1 cellular context compared by ENCODE assay signal in genomic region chr6:118650500-118651281, GRCh38.
TF ChIP-seq lines count a peak whose summit lies in the region.

No MANE protein-coding gene starts in this region.

TF ChIP-seq in HepG2, 621 proteins besides CTCF, POLR2A, EP300 and RAD21 (continued from another document and continues in another):
- TF ChIP-seq KDM2A (CRISPR knock-in tag; IDR thresholded peaks at IDR 0.05; ENCODE audit: borderline replicate concordance, low read depth) (0 out of 2 replicates have a peak, but pooled peaks have one; percentile 14), ZNF879 (CRISPR knock-in tag; IDR thresholded peaks at IDR 0.05) (no peak), THYN1 (CRISPR knock-in tag; IDR thresholded peaks at IDR 0.05; ENCODE audit: borderline replicate concordance, low read depth) (no peak), GLMP (CRISPR knock-in tag; IDR thresholded peaks at IDR 0.05; ENCODE audit: borderline replicate concordance) (no peak), GABPA (IDR thresholded peaks at IDR 0.05; ENCODE audit: low read depth, low read length) (no peak), GABPA (CRISPR knock-in tag; IDR thresholded peaks at IDR 0.05; ENCODE audit: low read depth) (no peak), HOXA5 (CRISPR knock-in tag; IDR thresholded peaks at IDR 0.05) (no peak), ZC3H13 (CRISPR knock-in tag; IDR thresholded peaks at IDR 0.05) (no peak), RERE (CRISPR knock-in tag; IDR thresholded peaks at IDR 0.05; ENCODE audit: low read depth) (no peak), SATB2 (CRISPR knock-in tag; IDR thresholded peaks at IDR 0.05) (0 out of 2 replicates have a peak, but pooled peaks have one; percentile 47), ZZZ3 (CRISPR knock-in tag; IDR thresholded peaks at IDR 0.05; ENCODE audit: borderline replicate concordance) (no peak), RFXAP (CRISPR knock-in tag; IDR thresholded peaks at IDR 0.05; ENCODE audit: borderline replicate concordance) (no peak), E2F1 (CRISPR knock-in tag; IDR thresholded peaks at IDR 0.05) (no peak), SPEN (CRISPR knock-in tag; IDR thresholded peaks at IDR 0.05; ENCODE audit: low read depth) (peak; percentile 21; the same call in 1 of the 2 replicates), NRL (CRISPR knock-in tag; IDR thresholded peaks at IDR 0.05; ENCODE audit: borderline replicate concordance) (no peak; the same call in 1 of the 2 replicates), PHF5A (CRISPR knock-in tag; IDR thresholded peaks at IDR 0.05; ENCODE audit: low read depth, unreplicated experiment) (no peak), WIZ (CRISPR knock-in tag; IDR thresholded peaks at IDR 0.05) (no peak), FOXC1 (CRISPR knock-in tag; IDR thresholded peaks at IDR 0.05; ENCODE audit: borderline replicate concordance) (peak; percentile 7), ZFP36L1 (CRISPR knock-in tag; IDR thresholded peaks at IDR 0.05) (no peak), SCMH1 (CRISPR knock-in tag; IDR thresholded peaks at IDR 0.05; ENCODE audit: borderline replicate concordance) (no peak), ZMYM2 (CRISPR knock-in tag; IDR thresholded peaks at IDR 0.05) (no peak), ZNF570 (CRISPR knock-in tag; IDR thresholded peaks at IDR 0.05; ENCODE audit: borderline replicate concordance) (no peak), MIER2 (CRISPR knock-in tag; IDR thresholded peaks at IDR 0.05) (0 out of 2 replicates have a peak, but pooled peaks have one; percentile 6), ZFP62 (CRISPR knock-in tag; IDR thresholded peaks at IDR 0.05) (no peak), ZNF335 (CRISPR knock-in tag; IDR thresholded peaks at IDR 0.05) (no peak), ADNP (CRISPR knock-in tag; IDR thresholded peaks at IDR 0.05) (no peak), ZNF232 (CRISPR knock-in tag; IDR thresholded peaks at IDR 0.05; ENCODE audit: borderline replicate concordance) (no peak), SIN3A (IDR thresholded peaks at IDR 0.05; ENCODE audit: borderline replicate concordance, low read depth, low read length) (no peak), SOX13 (IDR thresholded peaks at IDR 0.05) (no peak), SOX13 (CRISPR knock-in tag; conservative IDR thresholded peaks at IDR 0.05 in 1 of 2, IDR thresholded peaks at IDR 0.05 in 1 of 2) (no peak), ZBTB39 (CRISPR knock-in tag; IDR thresholded peaks at IDR 0.05) (no peak), KDM5B (CRISPR knock-in tag; IDR thresholded peaks at IDR 0.05; ENCODE audit: borderline replicate concordance) (peak; percentile 90; the same call in 1 of the 2 replicates), ZNF317 (CRISPR knock-in tag; IDR thresholded peaks at IDR 0.05) (no peak; the same call in 1 of the 2 replicates), CCDC6 (CRISPR knock-in tag; IDR thresholded peaks at IDR 0.05) (0 out of 2 replicates have a peak, but pooled peaks have one; percentile 42), ZNF276 (CRISPR knock-in tag; IDR thresholded peaks at IDR 0.05; ENCODE audit: low read depth) (no peak), ZSCAN20 (CRISPR knock-in tag; IDR thresholded peaks at IDR 0.05; ENCODE audit: borderline replicate concordance) (peak; percentile 74; the same call in 1 of the 2 replicates), IRX3 (CRISPR knock-in tag; IDR thresholded peaks at IDR 0.05; ENCODE audit: borderline replicate concordance, low read depth) (0 out of 2 replicates have a peak, but pooled peaks have one; percentile 57), POGZ (CRISPR knock-in tag; IDR thresholded peaks at IDR 0.05) (no peak), ZNF343 (CRISPR knock-in tag; IDR thresholded peaks at IDR 0.05) (0 out of 2 replicates have a peak, but pooled peaks have one; percentile 8), TMF1 (CRISPR knock-in tag; IDR thresholded peaks at IDR 0.05; ENCODE audit: low read depth) (no peak), XBP1 (CRISPR knock-in tag; IDR thresholded peaks at IDR 0.05) (no peak), FOXK2 (IDR thresholded peaks at IDR 0.05) (no peak), ZNF460 (CRISPR knock-in tag; IDR thresholded peaks at IDR 0.05; ENCODE audit: borderline replicate concordance) (no peak; the same call in 1 of the 2 replicates), ZNF562 (CRISPR knock-in tag; IDR thresholded peaks at IDR 0.05; ENCODE audit: borderline replicate concordance) (no peak), JDP2 (CRISPR knock-in tag; IDR thresholded peaks at IDR 0.05; ENCODE audit: borderline replicate concordance) (no peak), GTF3A (CRISPR knock-in tag; conservative IDR thresholded peaks at IDR 0.05) (0 out of 2 replicates have a peak, but pooled peaks have one; percentile 21), ARID5B (CRISPR knock-in tag; IDR thresholded peaks at IDR 0.05) (no peak), DNMT1 (CRISPR knock-in tag; IDR thresholded peaks at IDR 0.05) (no peak), FOXK1 (CRISPR knock-in tag; IDR thresholded peaks at IDR 0.05; ENCODE audit: borderline replicate concordance, low read depth) (no peak), YEATS2 (CRISPR knock-in tag; IDR thresholded peaks at IDR 0.05; ENCODE audit: borderline replicate concordance) (peak; percentile 9; the same call in 1 of the 2 replicates), NR1H2 (CRISPR knock-in tag; IDR thresholded peaks at IDR 0.05; ENCODE audit: borderline replicate concordance, low read depth) (no peak), HCFC1 (IDR thresholded peaks at IDR 0.05; ENCODE audit: low read depth, low read length) (no peak), ZNF589 (CRISPR knock-in tag; conservative IDR thresholded peaks at IDR 0.05) (no peak), ZNF354B (CRISPR knock-in tag; IDR thresholded peaks at IDR 0.05) (no peak), ZNF230 (CRISPR knock-in tag; IDR thresholded peaks at IDR 0.05) (peak; percentile 95), KLF13 (CRISPR knock-in tag; IDR thresholded peaks at IDR 0.05) (0 out of 2 replicates have a peak, but pooled peaks have one; percentile 23), ZSCAN31 (CRISPR knock-in tag; IDR thresholded peaks at IDR 0.05; ENCODE audit: low read depth) (peak; percentile 93; the same call in 1 of the 2 replicates), IRF1 (CRISPR knock-in tag; IDR thresholded peaks at IDR 0.05; ENCODE audit: low read depth) (no peak)
